16 cellular contexts compared by ENCODE assay signal in the genomic region with DNA sequence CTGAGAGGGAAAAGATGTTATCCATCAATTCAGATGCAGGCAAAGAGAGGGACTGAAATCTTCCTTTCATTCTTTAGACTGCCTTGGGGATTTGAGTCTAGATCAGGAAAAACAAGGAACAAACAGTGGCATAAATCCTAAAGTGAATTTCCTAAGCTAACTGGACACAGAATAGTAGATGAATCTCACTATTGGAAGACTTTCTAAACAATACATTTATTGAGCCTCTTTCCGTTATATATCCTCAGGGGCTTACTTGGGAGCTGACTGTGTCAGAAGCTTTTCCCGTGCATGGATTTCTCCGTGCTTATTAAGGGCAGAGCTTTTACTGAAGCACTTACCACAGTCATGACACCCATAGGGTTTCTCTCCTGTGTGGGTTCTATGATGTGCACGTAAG. TPM values are rescaled to one million over a fixed set of nuclear protein-coding genes. Genes with fewer than 3 reads are reported as not detected.
A peak's percentile ranks its signal among the peaks of the same experiment; 100 is the strongest.
DNase-seq lines count a peak whose midpoint lies in the region; ATAC-seq and TF ChIP-seq lines count a peak whose summit lies in the region.
"Had no signal": no experiment of that assay in that cellular context is flagged by ENCODE, and none has a peak within 500 bp of the region (broad histone marks: within the 10 kb centered on the region; RNA-seq: fewer than 3 reads in every experiment).

No MANE protein-coding gene starts in this region.

- peaks cover 0 to 21% (median 0%) of the 10 kb centered on the region in 10 experiments; a peak in 3 of 20 replicates for H3K4me1 ChIP-seq in BLaER1 treated with 17β-estradiol and CSF1 and Interleukin-3, amounts not matched to agents 10 nM and 100 nM
- H3K4me1 ChIP-seq in neural progenitor cell, result no peaks in the 10 kb centered on the region
- H3K4me1 ChIP-seq in CD8-positive, alpha-beta T cell (ENCODE audit: insufficient read depth, low read length), result no peaks in the 10 kb centered on the region
- H3K4me1 ChIP-seq in mammary epithelial cell (ENCODE audit: insufficient read depth, low read length), result no peaks in the 10 kb centered on the region

- H3F3A ChIP-seq in neural progenitor cell (ENCODE audit: low read depth), result peaks cover 3% of the 10 kb centered on the region

- no peak for DNase-seq in T-helper 17 cell
- DNase-seq in epidermal melanocyte (ENCODE audit: insufficient read length, low spot score), result peak; percentile 67
- no peak for DNase-seq in neural progenitor cell (ENCODE audit: low spot score)
- no peak for DNase-seq in CD8-positive, alpha-beta T cell
- no peak for DNase-seq in NCI-H1694 treated with DMSO at 0.1 percent for 48 hours (lab: John Stamatoyannopoulos, UW)
- no peak for DNase-seq in mammary epithelial cell
- no peak for DNase-seq in AML-193 (lab: John Stamatoyannopoulos, UW)
- DNase-seq: Calu3; CD4-positive, CD25-positive, alpha-beta regulatory T cell; DMS 273 treated with DMSO at 0.1 percent for 48 hours had no signal

- in situ Hi-C loops in mammary epithelial cell (cut with MboI; ENCODE audit: low sequenced_read_pairs in 2 of 2), result no loop called here

- H3K9ac ChIP-seq in BLaER1 treated with 17β-estradiol and CSF1 and Interleukin-3, amounts not matched to agents 10 nM and 100 nM, result no peak overlapping the region
- no peak overlapping the region for H3K9ac ChIP-seq in neural progenitor cell
- no peak overlapping the region for H3K9ac ChIP-seq in mammary epithelial cell (ENCODE audit: insufficient read depth, low read length)
- H3K9ac ChIP-seq: GM23248 had no signal

- 0 out of 22 replicates have a peak, but pooled peaks cover 0 to 5% (median 0%) of the 10 kb centered on the region in 11 experiments for H4K20me1 ChIP-seq in BLaER1 treated with 17β-estradiol and CSF1 and Interleukin-3, amounts not matched to agents 10 nM and 100 nM
- no peaks in the 10 kb centered on the region for H4K20me1 ChIP-seq in neural progenitor cell (ENCODE audit: low read depth)
- no peaks in the 10 kb centered on the region for H4K20me1 ChIP-seq in mammary epithelial cell (ENCODE audit: insufficient read depth, low read length)

- H3K27me3 Mint-ChIP-seq in T-helper 17 cell (no peaks in the 10 kb centered on the region), neural progenitor cell (ENCODE audit: insufficient read depth, low read depth) (no peaks in the 10 kb centered on the region)
- no peaks in the 10 kb centered on the region for H3K27me3 Mint-ChIP-seq in CD8-positive, alpha-beta T cell (ENCODE audit: low read depth)
- H3K27me3 Mint-ChIP-seq: CD4-positive, CD25-positive, alpha-beta regulatory T cell had no signal

- H3K36me3 Mint-ChIP-seq in T-helper 17 cell (ENCODE audit: low read depth) (peaks cover 3% of the 10 kb centered on the region), neural progenitor cell (peaks cover 77% of the 10 kb centered on the region)
- peaks cover 70% of the 10 kb centered on the region for H3K36me3 Mint-ChIP-seq in CD8-positive, alpha-beta T cell

- WGBS in mammary epithelial cell (ENCODE audit: low coverage, missing lambda C conversion rate), result 88% methylated on average over 4 of the region's 4 CpGs

- H3K4me2 ChIP-seq in BLaER1 treated with 17β-estradiol and CSF1 and Interleukin-3, amounts not matched to agents 10 nM and 100 nM, result no peak overlapping the region
- H3K4me2 ChIP-seq in neural progenitor cell (no peak overlapping the region), mammary epithelial cell (ENCODE audit: insufficient read depth, low read depth, low read length) (no peak overlapping the region)

- H3K4me3 Mint-ChIP-seq in T-helper 17 cell, result peak overlapping the region; percentile 13
- no peak overlapping the region for H3K4me3 Mint-ChIP-seq in neural progenitor cell
- no peak overlapping the region for H3K4me3 Mint-ChIP-seq in CD8-positive, alpha-beta T cell
- H3K4me3 Mint-ChIP-seq: CD4-positive, CD25-positive, alpha-beta regulatory T cell had no signal

- no TSS peak for BruUV-seq in mammary epithelial cell (replicated peaks; lab: Mats Ljungman, UMichigan)

- peak overlapping the region in 9 of 10 experiments; percentile 20 to 51 (median 35); a peak in 18 of 20 replicates for H3K4me3 ChIP-seq in BLaER1 treated with 17β-estradiol and CSF1 and Interleukin-3, amounts not matched to agents 10 nM and 100 nM
- H3K4me3 ChIP-seq in neural progenitor cell (peak overlapping the region; percentile 2), mammary epithelial cell (replicated peaks in 1 of 3; ENCODE audit: insufficient read depth in 1 of 3, low read depth in 2 of 3, low read length in 3 of 3) (no peak overlapping the region)
- H3K4me3 ChIP-seq in CD8-positive, alpha-beta T cell (ENCODE audit: low read depth, low read length), result no peak overlapping the region
- H3K4me3 ChIP-seq: GM23248 had no signal

- dilution Hi-C loops in mammary epithelial cell (cut with HindIII; ENCODE audit: low sequenced_read_pairs), result no loop called here

- peaks cover 84 to 96% (median 91%) of the 10 kb centered on the region in 11 experiments for H3K9me3 ChIP-seq in BLaER1 treated with 17β-estradiol and CSF1 and Interleukin-3, amounts not matched to agents 10 nM and 100 nM (replicated peaks in 1 of 11)
- H3K9me3 ChIP-seq in T-helper 17 cell (ENCODE audit: control insufficient read depth, low read length, poor library complexity, severe bottlenecking), result peaks cover 31% of the 10 kb centered on the region
- H3K9me3 ChIP-seq in neural progenitor cell (ENCODE audit: low read depth), result peaks cover 26% of the 10 kb centered on the region
- H3K9me3 ChIP-seq in CD8-positive, alpha-beta T cell (ENCODE audit: low read length), result peaks cover 23% of the 10 kb centered on the region
- H3K9me3 ChIP-seq in mammary epithelial cell (replicated peaks; ENCODE audit: insufficient read depth, low read length), result peaks cover 31% of the 10 kb centered on the region

- peaks cover 76 to 99% (median 93%) of the 10 kb centered on the region in 11 experiments for H3K36me3 ChIP-seq in BLaER1 treated with 17β-estradiol and CSF1 and Interleukin-3, amounts not matched to agents 10 nM and 100 nM
- H3K36me3 ChIP-seq in neural progenitor cell, result peaks cover 61% of the 10 kb centered on the region
- H3K36me3 ChIP-seq in CD8-positive, alpha-beta T cell (ENCODE audit: insufficient read depth, low read length), result no peaks in the 10 kb centered on the region
- H3K36me3 ChIP-seq in mammary epithelial cell (ENCODE audit: insufficient read depth, low read length), result peaks cover 24% of the 10 kb centered on the region

- H3K4me1 Mint-ChIP-seq in T-helper 17 cell, result no peaks in the 10 kb centered on the region
- no peaks in the 10 kb centered on the region for H3K4me1 Mint-ChIP-seq in neural progenitor cell
- peaks cover 6% of the 10 kb centered on the region for H3K4me1 Mint-ChIP-seq in CD8-positive, alpha-beta T cell (ENCODE audit: low read depth)

- TF ChIP-seq CTCF in neural progenitor cell (IDR thresholded peaks at IDR 0.05), result no peak
- TF ChIP-seq CTCF in CD8-positive, alpha-beta T cell (IDR thresholded peaks at IDR 0.05), result no peak
- no peak for TF ChIP-seq CTCF in mammary epithelial cell (conservative IDR thresholded peaks at IDR 0.05 in 1 of 2, IDR thresholded peaks at IDR 0.05 in 1 of 2; ENCODE audit: extremely low read depth in 1 of 2, insufficient read depth in 1 of 2, low read depth in 1 of 2, low read length in 2 of 2)

- CTCF ChIA-PET in CD8-positive, alpha-beta T cell (lab: Charles Lee), result interaction anchor here (0.7 to 1.1 kb wide), 2 partner anchors 18 to 135 kb away, joined by 3 read pairs; no protein-coding TSS in a partner anchor
- CTCF ChIA-PET in mammary epithelial cell (lab: Charles Lee; ENCODE audit: low non-redundant PET), result no interaction called here

- H3K79me2 ChIP-seq in neural progenitor cell (ENCODE audit: low read depth) (peaks cover 13% of the 10 kb centered on the region), mammary epithelial cell (ENCODE audit: insufficient read depth, low read length) (peaks cover 4% of the 10 kb centered on the region)

- intact Hi-C loops in CD8-positive, alpha-beta T cell (cut with DNase I, micrococcal nuclease), result no loop called here
- intact Hi-C loops in mammary epithelial cell (cut with micrococcal nuclease), result no loop called here

- POLR2A ChIA-PET in CD8-positive, alpha-beta T cell (lab: Charles Lee), result interaction anchor here (0.7 to 1.6 kb wide), 2 partner anchors 10 to 275 kb away, joined by 4 to 7 read pairs; a partner anchor contains a TSS

- H3K27ac ChIP-seq in BLaER1 treated with 17β-estradiol and CSF1 and Interleukin-3, amounts not matched to agents 10 nM and 100 nM, result no peak overlapping the region
- no peak overlapping the region for H3K27ac ChIP-seq in neural progenitor cell
- no peak overlapping the region for H3K27ac ChIP-seq in CD8-positive, alpha-beta T cell (ENCODE audit: low read depth, low read length)
- H3K27ac ChIP-seq in mammary epithelial cell (ENCODE audit: insufficient read depth, low read depth, low read length), result no peak overlapping the region
- H3K27ac ChIP-seq: GM23248 had no signal

- no peak for ATAC-seq in T-helper 17 cell
- ATAC-seq in CD8-positive, alpha-beta T cell, result no peak
- ATAC-seq: HCT116 had no signal

- no peaks in the 10 kb centered on the region for H3K27me3 ChIP-seq in BLaER1 treated with 17β-estradiol and CSF1 and Interleukin-3, amounts not matched to agents 10 nM and 100 nM
- H3K27me3 ChIP-seq in neural progenitor cell (no peaks in the 10 kb centered on the region), mammary epithelial cell (ENCODE audit: insufficient read depth, low read length) (no peaks in the 10 kb centered on the region)
- no peaks in the 10 kb centered on the region for H3K27me3 ChIP-seq in CD8-positive, alpha-beta T cell (ENCODE audit: insufficient read depth, low read length)

- H3K27ac Mint-ChIP-seq in T-helper 17 cell, result no peak overlapping the region
- no peak overlapping the region for H3K27ac Mint-ChIP-seq in neural progenitor cell
- H3K27ac Mint-ChIP-seq in CD8-positive, alpha-beta T cell, result no peak overlapping the region
- H3K27ac Mint-ChIP-seq: CD4-positive, CD25-positive, alpha-beta regulatory T cell had no signal

- peaks cover 55% of the 10 kb centered on the region for H3K9me3 Mint-ChIP-seq in neural progenitor cell
- peaks cover 53% of the 10 kb centered on the region for H3K9me3 Mint-ChIP-seq in CD8-positive, alpha-beta T cell

- H2AFZ ChIP-seq in neural progenitor cell (replicated peaks) (no peak overlapping the region), mammary epithelial cell (ENCODE audit: low read depth, low read length) (no peak overlapping the region)
- H2AFZ ChIP-seq: GM23248 had no signal

RNA-seq across cellular contexts. Expression of a gene that starts 10.0 kb away (rescaled TPM):
- 10 to 100 TPM; 12.5 to 15.9 TPM for total RNA-seq in T-helper 17 cell
- 27.1 and 44.6 TPM in 2 replicates for total RNA-seq in neural progenitor cell (ENCODE audit: low replicate concordance)
- 1 to 10 TPM; 9.7 to 9.8 TPM for total RNA-seq in CD8-positive, alpha-beta T cell
- total RNA-seq in mammary epithelial cell, result 10 to 100 TPM; 26.7 to 29.7 TPM
- 4.9 TPM for polyA plus RNA-seq in mammary epithelial cell
- polyA minus RNA-seq in mammary epithelial cell, result 26.9 TPM

RNA-seq across cellular contexts. Expression of a gene that starts 10.1 kb away (rescaled TPM):
- total RNA-seq in T-helper 17 cell, result 10 to 100 TPM; 11.0 to 13.1 TPM
- total RNA-seq in neural progenitor cell (ENCODE audit: low replicate concordance), result 14.1 and 15.6 TPM in 2 replicates
- total RNA-seq in CD8-positive, alpha-beta T cell, result 1 to 10 TPM; 3.9 to 5.8 TPM
- 10 to 100 TPM; 12.3 to 23.4 TPM for total RNA-seq in mammary epithelial cell
- polyA plus RNA-seq in mammary epithelial cell, result 14.1 TPM
- polyA minus RNA-seq in mammary epithelial cell, result 59.7 TPM

RNA-seq across cellular contexts. Expression of a gene that starts 30.4 kb away (rescaled TPM):
- total RNA-seq in T-helper 17 cell (1 to 10 TPM; 9.0 to 9.4 TPM), neural progenitor cell (ENCODE audit: low replicate concordance) (14.2 and 14.6 TPM in 2 replicates), mammary epithelial cell (1 to 10 TPM; 7.9 to 9.5 TPM)
- 1 to 10 TPM; 7.0 to 7.6 TPM for total RNA-seq in CD8-positive, alpha-beta T cell
- polyA plus RNA-seq in mammary epithelial cell, result 13.2 TPM
- polyA minus RNA-seq in mammary epithelial cell, result 5.9 TPM

RNA-seq across cellular contexts. Expression of a gene that starts 58.8 kb away (rescaled TPM):
- total RNA-seq in T-helper 17 cell (not detected), neural progenitor cell (ENCODE audit: low replicate concordance) (not detected in 2 replicates), mammary epithelial cell (not detected)
- total RNA-seq in CD8-positive, alpha-beta T cell, result not detected
- polyA plus RNA-seq in mammary epithelial cell, result not detected
- polyA minus RNA-seq in mammary epithelial cell, result not detected
- total RNA-seq: Calu3; CD4-positive, CD25-positive, alpha-beta regulatory T cell; Daoy; GM23248 had no signal
- polyA plus RNA-seq: AG04450; BJ; CD4-positive, CD25-positive, alpha-beta regulatory T cell; GM23248 had no signal

Comparison
In these comparisons a context has a peak if more than half of its experiments do, and no peak if none do; other contexts are left out.
1. H3K4me3 ChIP-seq: peak in BLaER1 treated with 17β-estradiol and CSF1 and Interleukin-3, amounts not matched to agents 10 nM and 100 nM (9 of 10) and neural progenitor cell (single experiment); none in CD8-positive, alpha-beta T cell (single experiment) and mammary epithelial cell (0 of 3).